ENCODE assay signal across 1 cellular context in the genomic region with DNA sequence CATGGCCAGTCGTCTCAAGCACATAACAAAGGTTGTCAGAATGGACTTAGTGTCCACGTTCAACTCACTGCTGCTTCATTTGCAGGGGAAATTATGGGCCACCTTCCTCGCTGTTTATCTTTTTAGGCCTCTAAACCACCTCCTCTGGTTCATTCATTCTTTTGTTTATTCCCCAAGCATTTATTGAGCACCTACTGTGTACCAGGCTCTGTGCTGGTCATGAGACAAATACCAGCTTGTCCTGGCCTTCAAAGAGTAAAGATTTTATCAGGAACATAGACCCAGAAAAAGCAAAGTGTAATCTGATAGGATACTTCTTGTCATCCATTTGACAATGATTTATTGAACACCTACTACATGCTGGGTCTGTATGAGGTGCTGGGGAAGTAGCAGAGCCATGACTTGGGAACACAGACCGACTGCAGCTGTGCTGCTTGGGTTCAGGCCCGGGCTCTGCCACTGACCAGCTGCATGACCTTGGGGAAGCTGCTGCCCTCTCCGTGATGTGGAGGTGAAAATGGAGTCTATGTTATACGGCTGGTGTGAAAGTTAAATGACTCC.
A peak's percentile ranks its signal among the peaks of the same experiment; 100 is the strongest.
TF ChIP-seq lines count a peak whose summit lies in the region.

No MANE protein-coding gene starts in this region.

TF ChIP-seq in K562, 482 proteins besides CTCF, POLR2A, EP300 and RAD21 (continued from another document):
- TF ChIP-seq SMARCA5 (IDR thresholded peaks at IDR 0.05) = 0 out of 2 replicates have a peak, but pooled peaks have one; percentile 56
- no peak for TF ChIP-seq ZNF217 (CRISPR knock-in tag; IDR thresholded peaks at IDR 0.05)
- 0 out of 2 replicates have a peak, but pooled peaks have one; percentile 26 for TF ChIP-seq ESRRA (IDR thresholded peaks at IDR 0.05; ENCODE audit: borderline replicate concordance, low read depth)
- peak; percentile 11 for TF ChIP-seq ZFP36 (IDR thresholded peaks at IDR 0.05; ENCODE audit: low read depth, low read length, partially characterized antibody)
- TF ChIP-seq, protein P1, sequence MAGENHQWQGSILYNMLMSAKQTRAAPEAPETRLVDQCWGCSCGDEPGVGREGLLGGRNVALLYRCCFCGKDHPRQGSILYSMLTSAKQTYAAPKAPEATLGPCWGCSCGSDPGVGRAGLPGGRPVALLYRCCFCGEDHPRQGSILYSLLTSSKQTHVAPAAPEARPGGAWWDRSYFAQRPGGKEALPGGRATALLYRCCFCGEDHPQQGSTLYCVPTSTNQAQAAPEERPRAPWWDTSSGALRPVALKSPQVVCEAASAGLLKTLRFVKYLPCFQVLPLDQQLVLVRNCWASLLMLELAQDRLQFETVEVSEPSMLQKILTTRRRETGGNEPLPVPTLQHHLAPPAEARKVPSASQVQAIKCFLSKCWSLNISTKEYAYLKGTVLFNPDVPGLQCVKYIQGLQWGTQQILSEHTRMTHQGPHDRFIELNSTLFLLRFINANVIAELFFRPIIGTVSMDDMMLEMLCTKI (IDR thresholded peaks at IDR 0.05; ENCODE audit: partially characterized antibody) = no peak
- TF ChIP-seq, protein P2, sequence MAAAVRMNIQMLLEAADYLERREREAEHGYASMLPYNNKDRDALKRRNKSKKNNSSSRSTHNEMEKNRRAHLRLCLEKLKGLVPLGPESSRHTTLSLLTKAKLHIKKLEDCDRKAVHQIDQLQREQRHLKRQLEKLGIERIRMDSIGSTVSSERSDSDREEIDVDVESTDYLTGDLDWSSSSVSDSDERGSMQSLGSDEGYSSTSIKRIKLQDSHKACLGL (CRISPR knock-in tag; IDR thresholded peaks at IDR 0.05; ENCODE audit: borderline replicate concordance, poor library complexity, severe bottlenecking) = no peak
- peak; percentile 78 for TF ChIP-seq MEIS2 (IDR thresholded peaks at IDR 0.05; ENCODE audit: partially characterized antibody)
- peak; percentile 98 for TF ChIP-seq ZKSCAN8 (CRISPR knock-in tag; IDR thresholded peaks at IDR 0.05)
- TF ChIP-seq, protein P3, sequence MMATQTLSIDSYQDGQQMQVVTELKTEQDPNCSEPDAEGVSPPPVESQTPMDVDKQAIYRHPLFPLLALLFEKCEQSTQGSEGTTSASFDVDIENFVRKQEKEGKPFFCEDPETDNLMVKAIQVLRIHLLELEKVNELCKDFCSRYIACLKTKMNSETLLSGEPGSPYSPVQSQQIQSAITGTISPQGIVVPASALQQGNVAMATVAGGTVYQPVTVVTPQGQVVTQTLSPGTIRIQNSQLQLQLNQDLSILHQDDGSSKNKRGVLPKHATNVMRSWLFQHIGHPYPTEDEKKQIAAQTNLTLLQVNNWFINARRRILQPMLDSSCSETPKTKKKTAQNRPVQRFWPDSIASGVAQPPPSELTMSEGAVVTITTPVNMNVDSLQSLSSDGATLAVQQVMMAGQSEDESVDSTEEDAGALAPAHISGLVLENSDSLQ (IDR thresholded peaks at IDR 0.05) = peak; percentile 49
- TF ChIP-seq KDM1A (IDR thresholded peaks at IDR 0.05) = peak in 1 of 2 experiments; percentile 22; a peak in 1 of 4 replicates
